10 cellular contexts compared by ENCODE assay signal in genomic region chr12:130879781-130880389, GRCh38. TPM values are rescaled to one million over a fixed set of nuclear protein-coding genes. Genes with fewer than 3 reads are reported as not detected.
A peak's percentile ranks its signal among the peaks of the same experiment; 100 is the strongest.
DNase-seq lines count a peak whose midpoint lies in the region; ATAC-seq and TF ChIP-seq lines count a peak whose summit lies in the region.
"Had no signal": no experiment of that assay in that cellular context is flagged by ENCODE, and none has a peak within 500 bp of the region (broad histone marks: within the 10 kb centered on the region; RNA-seq: fewer than 3 reads in every experiment).

No MANE protein-coding gene starts in this region.

- H3K4me3 Mint-ChIP-seq in activated CD8-positive, alpha-beta T cell treated with anti-CD3 and anti-CD28 coated beads, Interleukin-2, amount 10 ng/mL, durations not matched to agents 7 days and 5 days = peak overlapping the region; percentile 63

- DNase-seq in DMS 273 (lab: John Stamatoyannopoulos, UW; ENCODE audit: unreplicated experiment) (peak; percentile 27), DMS 273 treated with DMSO at 0.1 percent for 48 hours (lab: John Stamatoyannopoulos, UW) (no peak), osteoblast (ENCODE audit: insufficient read length, low spot score, missing footprints) (peak; percentile 77), SW 1271 (lab: John Stamatoyannopoulos, UW) (no peak)
- DNase-seq in activated CD8-positive, alpha-beta T cell treated with anti-CD3 and anti-CD28 coated beads, Interleukin-2, amount 10 ng/mL, durations not matched to agents 7 days and 5 days = no peak
- DNase-seq: stimulated activated naive CD4-positive, alpha-beta T cell treated with Interleukin-2 at 50 U/mL for 16 hours had no signal

- H4K20me1 ChIP-seq in osteoblast (ENCODE audit: insufficient read depth, low read length) = peaks cover 15% of the 10 kb centered on the region

- peaks cover 4% of the 10 kb centered on the region for H3K4me1 ChIP-seq in osteoblast (ENCODE audit: insufficient read depth, low read length)

- peak overlapping the region; percentile 88 for H3K4me2 ChIP-seq in osteoblast (ENCODE audit: insufficient read depth, low read length)

- no peaks in the 10 kb centered on the region for H3K9me3 ChIP-seq in osteoblast (ENCODE audit: low read depth, low read length)

- CTCF ChIA-PET in activated CD8-positive, alpha-beta T cell treated with anti-CD3 and anti-CD28 coated beads, Interleukin-2, amount 10 ng/mL, durations not matched to agents 7 days and 5 days (lab: Charles Lee) = interaction anchor here (2.3 kb wide), 1 partner anchor 60 kb away, joined by 7 read pairs; no protein-coding TSS in a partner anchor

- TF ChIP-seq CTCF in osteoblast (IDR thresholded peaks at IDR 0.05; ENCODE audit: extremely low read depth, low read depth, low read length) = no peak

- H3K27me3 ChIP-seq in osteoblast (ENCODE audit: insufficient read depth, low read length) = no peaks in the 10 kb centered on the region

- H3K27me3 Mint-ChIP-seq in activated CD8-positive, alpha-beta T cell treated with anti-CD3 and anti-CD28 coated beads, Interleukin-2, amount 10 ng/mL, durations not matched to agents 7 days and 5 days (ENCODE audit: low read depth) = no peaks in the 10 kb centered on the region

- H3K9me3 Mint-ChIP-seq in activated CD8-positive, alpha-beta T cell treated with anti-CD3 and anti-CD28 coated beads, Interleukin-2, amount 10 ng/mL, durations not matched to agents 7 days and 5 days (ENCODE audit: insufficient read depth) = no peaks in the 10 kb centered on the region

- no peaks in the 10 kb centered on the region for H3K79me2 ChIP-seq in osteoblast (ENCODE audit: insufficient read depth, low read length)

- peaks cover 25% of the 10 kb centered on the region for H3K36me3 ChIP-seq in osteoblast (ENCODE audit: insufficient read depth, low read length)

- POLR2A ChIA-PET in activated CD8-positive, alpha-beta T cell treated with anti-CD3 and anti-CD28 coated beads, Interleukin-2, amount 10 ng/mL, durations not matched to agents 7 days and 5 days (lab: Charles Lee) = no interaction called here

- H3K27ac Mint-ChIP-seq in activated CD8-positive, alpha-beta T cell treated with anti-CD3 and anti-CD28 coated beads, Interleukin-2, amount 10 ng/mL, durations not matched to agents 7 days and 5 days = peak overlapping the region; percentile 43

- H3K36me3 Mint-ChIP-seq in activated CD8-positive, alpha-beta T cell treated with anti-CD3 and anti-CD28 coated beads, Interleukin-2, amount 10 ng/mL, durations not matched to agents 7 days and 5 days (ENCODE audit: low read depth) = peaks cover 32% of the 10 kb centered on the region

- TF ChIP-seq POLR2A in GM18505 (IDR thresholded peaks at IDR 0.05; ENCODE audit: borderline replicate concordance, extremely low read depth, insufficient read depth, insufficient read length) = no peak

- H3K27ac ChIP-seq in osteoblast (ENCODE audit: low read depth, low read length) = no peak overlapping the region
- H3K27ac ChIP-seq: 22Rv1 had no signal

- H3K4me1 Mint-ChIP-seq in activated CD8-positive, alpha-beta T cell treated with anti-CD3 and anti-CD28 coated beads, Interleukin-2, amount 10 ng/mL, durations not matched to agents 7 days and 5 days (ENCODE audit: low read depth) = peaks cover 46% of the 10 kb centered on the region

- peak overlapping the region; percentile 72 for H3K4me3 ChIP-seq in osteoblast (ENCODE audit: insufficient read depth, low read length)

- ATAC-seq in GM21723 (IDR thresholded peaks at IDR 0.05; ENCODE audit: unreplicated experiment) (peak; percentile 5), GM18505 (IDR thresholded peaks at IDR 0.05; ENCODE audit: unreplicated experiment) (no peak), HG03039 (IDR thresholded peaks at IDR 0.05; ENCODE audit: unreplicated experiment) (no peak)
- ATAC-seq in activated CD8-positive, alpha-beta T cell treated with anti-CD3 and anti-CD28 coated beads, Interleukin-2, amount 10 ng/mL, durations not matched to agents 7 days and 5 days = peak; percentile 24

- H2AFZ ChIP-seq in osteoblast (ENCODE audit: low read length) = peak overlapping the region; percentile 88

RNA-seq across cellular contexts. Expression of gene RAN, which starts 8.0 kb away (rescaled TPM):
- total RNA-seq in activated CD8-positive, alpha-beta T cell treated with anti-CD3 and anti-CD28 coated beads, Interleukin-2, amount 10 ng/mL, durations not matched to agents 7 days and 5 days = 1,000 to 10,000 TPM; 1,319 to 1,332 TPM
- 355 and 436 TPM in 2 replicates for total RNA-seq in osteoblast

RNA-seq across cellular contexts. Expression of gene STX2, which starts 40.8 kb away (rescaled TPM):
- 10 to 100 TPM; 24.5 to 24.9 TPM for total RNA-seq in activated CD8-positive, alpha-beta T cell treated with anti-CD3 and anti-CD28 coated beads, Interleukin-2, amount 10 ng/mL, durations not matched to agents 7 days and 5 days
- total RNA-seq in osteoblast = 31.2 and 43.8 TPM in 2 replicates

Comparison
In these comparisons a context has a peak if more than half of its experiments do, and no peak if none do; other contexts are left out.
1. DNase-seq: peak in DMS 273 (single experiment) and osteoblast (single experiment); none in DMS 273 treated with DMSO at 0.1 percent for 48 hours (single experiment), activated CD8-positive, alpha-beta T cell treated with anti-CD3 and anti-CD28 coated beads, Interleukin-2, amount 10 ng/mL, durations not matched to agents 7 days and 5 days (single experiment) and SW 1271 (0 of 2).
2. ATAC-seq: peak in GM21723 (single experiment) and activated CD8-positive, alpha-beta T cell treated with anti-CD3 and anti-CD28 coated beads, Interleukin-2, amount 10 ng/mL, durations not matched to agents 7 days and 5 days (single experiment); none in GM18505 (single experiment) and HG03039 (single experiment).